9 cellular contexts compared by ENCODE assay signal in the genomic region with DNA sequence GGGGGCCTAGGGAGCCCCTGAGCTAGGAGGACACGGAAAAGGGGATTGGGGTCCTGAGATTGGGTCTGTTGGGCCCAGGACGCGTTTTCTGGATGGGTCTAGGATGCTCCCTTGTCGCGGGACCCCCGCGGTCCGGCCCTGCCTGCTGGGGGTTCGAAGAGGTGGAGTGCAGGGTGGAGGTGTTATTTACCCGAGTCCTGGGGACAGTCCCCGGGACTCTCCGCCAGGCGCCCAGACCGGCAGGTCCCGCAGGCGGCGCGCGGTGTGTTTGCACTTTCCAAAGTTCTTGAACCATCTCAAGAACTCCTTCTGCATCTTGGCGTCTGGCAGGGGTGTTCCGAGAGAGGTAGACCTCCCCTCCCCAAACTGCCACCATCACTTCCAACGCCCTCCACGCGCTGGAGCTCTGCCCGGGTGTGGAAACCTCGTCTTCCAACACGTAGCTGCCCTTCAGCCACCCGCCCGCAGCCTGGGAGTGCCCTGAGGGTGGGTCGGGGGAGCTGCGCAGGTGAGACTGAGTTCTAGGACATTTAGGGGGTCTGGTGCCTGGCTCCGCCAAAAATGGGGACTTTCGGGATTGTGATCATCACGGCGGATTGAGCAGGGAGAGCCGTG. TPM values are rescaled to one million over a fixed set of nuclear protein-coding genes. Genes with fewer than 3 reads are reported as not detected.
DNase-seq lines count a peak whose midpoint lies in the region; ATAC-seq, FAIRE-seq and TF ChIP-seq lines count a peak whose summit lies in the region.
"Had no signal": no experiment of that assay in that cellular context is flagged by ENCODE, and none has a peak within 500 bp of the region (broad histone marks: within the 10 kb centered on the region; RNA-seq: fewer than 3 reads in every experiment).

No MANE protein-coding gene starts in this region.

- ATAC-seq in HG02885 (IDR thresholded peaks at IDR 0.05; ENCODE audit: poor library complexity, unreplicated experiment) (peak; percentile 47), T-helper 17 cell (peak; percentile 49), HepG2 (peak; percentile 78), HG02970 (IDR thresholded peaks at IDR 0.05; ENCODE audit: low FRiP score, unreplicated experiment) (no peak)
- peak; percentile 72 for ATAC-seq in stimulated activated naive CD8-positive, alpha-beta T cell treated with anti-CD3 and anti-CD28 coated beads, Interleukin-15, amount 100 ng/mL, for 72 hours

- TF ChIP-seq EP300 in HepG2 (IDR thresholded peaks at IDR 0.05; ENCODE audit: low read depth in 2 of 2, low read length in 2 of 2) (no peak), HepG2 (CRISPR knock-in tag; IDR thresholded peaks at IDR 0.05; ENCODE audit: borderline replicate concordance) (no peak)

- no peaks in the 10 kb centered on the region for H3K9me3 ChIP-seq in T-helper 17 cell (ENCODE audit: control insufficient read depth, low read length, poor library complexity, severe bottlenecking)
- no peaks in the 10 kb centered on the region for H3K9me3 ChIP-seq in HepG2 (ENCODE audit: low read length)

- WGBS in HepG2 (ENCODE audit: low lambda C conversion rate) = 3% methylated on average over 16 of the region's 36 CpGs

- H3K4me3 ChIP-seq in GM12865 (ENCODE audit: low read depth, low read length) = peak overlapping the region; percentile 95
- peak overlapping the region; percentile 46 to 70 (median 53) for H3K4me3 ChIP-seq in HepG2 (replicated peaks in 1 of 3; ENCODE audit: insufficient read depth in 1 of 3, low read depth in 2 of 3, low read length in 3 of 3)

- no peaks in the 10 kb centered on the region for H3K79me2 ChIP-seq in HepG2 (ENCODE audit: insufficient read depth, low read length)

- peak; percentile 4 for TF ChIP-seq CTCF in GM12865 (IDR thresholded peaks at IDR 0.05; ENCODE audit: insufficient read depth, low read depth, low read length, missing control alignments)
- TF ChIP-seq CTCF in chondrocyte (IDR thresholded peaks at IDR 0.05) = no peak
- no peak for TF ChIP-seq CTCF in HepG2 (CRISPR knock-in tag; IDR thresholded peaks at IDR 0.05)

- no peaks in the 10 kb centered on the region for H3K36me3 ChIP-seq in HepG2 (replicated peaks in 1 of 2; ENCODE audit: control insufficient read depth in 1 of 2, insufficient read depth in 2 of 2, low read length in 2 of 2)

- H3K27ac Mint-ChIP-seq in T-helper 17 cell (peak overlapping the region; percentile 63), chondrocyte (ENCODE audit: unreplicated experiment) (peak overlapping the region; percentile 98)
- peak overlapping the region; percentile 17 to 64 for H3K27ac Mint-ChIP-seq in stimulated activated naive CD8-positive, alpha-beta T cell treated with anti-CD3 and anti-CD28 coated beads, Interleukin-15, amount 100 ng/mL, for 72 hours

- in situ Hi-C loops in HepG2 (cut with HindIII; ENCODE audit: extremely low pct_ligation_motif_present, low pct_unique_long_range_greater_than_20kb) = loop anchor here (5.0 to 10.0 kb wide), 2 partner anchors 268 to 351 kb away; no protein-coding TSS in a partner anchor

- peaks cover 2% of the 10 kb centered on the region for H3K36me3 Mint-ChIP-seq in T-helper 17 cell (ENCODE audit: low read depth)
- H3K36me3 Mint-ChIP-seq in chondrocyte (ENCODE audit: low read depth) = peaks cover 10% of the 10 kb centered on the region

- no peak for TF ChIP-seq RAD21 in HepG2 (CRISPR knock-in tag; IDR thresholded peaks at IDR 0.05)

- H3K9ac ChIP-seq in HepG2 (ENCODE audit: insufficient read depth, low read depth, low read length) = no peak overlapping the region

- peaks cover 9 to 44% of the 10 kb centered on the region in 2 experiments for H3K27me3 ChIP-seq in HepG2 (ENCODE audit: control insufficient read depth in 1 of 2, insufficient read depth in 2 of 2, low read length in 2 of 2)

- H3K4me3 Mint-ChIP-seq in T-helper 17 cell (peak overlapping the region; percentile 91), chondrocyte (ENCODE audit: unreplicated experiment) (peak overlapping the region; percentile 98)
- peak overlapping the region; percentile 86 to 95 for H3K4me3 Mint-ChIP-seq in stimulated activated naive CD8-positive, alpha-beta T cell treated with anti-CD3 and anti-CD28 coated beads, Interleukin-15, amount 100 ng/mL, for 72 hours

- no peak overlapping the region for H2AFZ ChIP-seq in HepG2 (ENCODE audit: low read length)

- POLR2A ChIA-PET in HepG2 (lab: Yijun Ruan, JAX) = no interaction called here

- no peak for TF ChIP-seq POLR2A in HepG2 (IDR thresholded peaks at IDR 0.05; ENCODE audit: insufficient read depth in 1 of 2, low read depth in 2 of 2, low read length in 2 of 2)

- H3K4me1 ChIP-seq in HepG2 (ENCODE audit: insufficient read depth, low read length) = peaks cover 21% of the 10 kb centered on the region

- H3K27me3 Mint-ChIP-seq in T-helper 17 cell = peaks cover 70% of the 10 kb centered on the region
- no peaks in the 10 kb centered on the region for H3K27me3 Mint-ChIP-seq in chondrocyte (ENCODE audit: low read depth)
- peaks cover 84% of the 10 kb centered on the region for H3K27me3 Mint-ChIP-seq in stimulated activated naive CD8-positive, alpha-beta T cell treated with anti-CD3 and anti-CD28 coated beads, Interleukin-15, amount 100 ng/mL, for 72 hours

- H3K4me2 ChIP-seq in HepG2 (ENCODE audit: low read depth, low read length) = peak overlapping the region; percentile 93

- BruUV-seq in HepG2 (replicated peaks; lab: Mats Ljungman, UMichigan) = no TSS peak

- intact Hi-C loops in HepG2 (cut with micrococcal nuclease; ENCODE audit: unreplicated experiment) = loop anchor here (5.0 to 10.0 kb wide), 3 partner anchors 279 to 388 kb away; no protein-coding TSS in a partner anchor

- FAIRE-seq in HepG2 (lab: Jason Lieb, UNC) = no peak

- CTCF ChIA-PET in HepG2 (lab: Yijun Ruan, JAX; ENCODE audit: low intra/inter-chr PET ratio, low total read pairs) = interaction anchor here (1.5 to 2.1 kb wide), 2 partner anchors 267 to 352 kb away, joined by 8 to 17 read pairs; no protein-coding TSS in a partner anchor

- H3K9me3 Mint-ChIP-seq in chondrocyte (ENCODE audit: low read depth) = no peaks in the 10 kb centered on the region
- no peaks in the 10 kb centered on the region for H3K9me3 Mint-ChIP-seq in stimulated activated naive CD8-positive, alpha-beta T cell treated with anti-CD3 and anti-CD28 coated beads, Interleukin-15, amount 100 ng/mL, for 72 hours

- no peaks in the 10 kb centered on the region for H4K20me1 ChIP-seq in HepG2 (ENCODE audit: insufficient read depth, low read length)

- H3K4me1 Mint-ChIP-seq in T-helper 17 cell (peaks cover 21% of the 10 kb centered on the region), chondrocyte (ENCODE audit: low read depth) (peaks cover 76% of the 10 kb centered on the region)
- peaks cover 27% of the 10 kb centered on the region for H3K4me1 Mint-ChIP-seq in stimulated activated naive CD8-positive, alpha-beta T cell treated with anti-CD3 and anti-CD28 coated beads, Interleukin-15, amount 100 ng/mL, for 72 hours

- peak; percentile 56 for DNase-seq in GM12865 (ENCODE audit: low read depth)
- peak in 2 of 3 donors; percentile 8 to 15 for DNase-seq in T-helper 17 cell
- no peak for DNase-seq in chondrocyte (ENCODE audit: low spot score)
- DNase-seq in HepG2 (ENCODE audit: low spot score) = no peak
- DNase-seq in stimulated activated naive CD8-positive, alpha-beta T cell treated with anti-CD3 and anti-CD28 coated beads, Interleukin-15, amount 100 ng/mL, for 72 hours = peak; percentile 47 to 54
- no peak for DNase-seq in SIG-M5 (lab: John Stamatoyannopoulos, UW)

- no peak overlapping the region for H3K27ac ChIP-seq in HepG2 (ENCODE audit: extremely low read length, insufficient read depth, low read length)

RNA-seq across cellular contexts. Expression of a gene that starts 0.6 kb away (rescaled TPM):
- total RNA-seq in T-helper 17 cell (under 1 TPM; 0.30 to 0.57 TPM), chondrocyte (230 to 297 TPM (median 296 TPM) in 3 replicates), HepG2 (2016; rRNA removed; fragmentation: Illumina TruSeq; extraction: Trizol) (not detected in 2 replicates)
- total RNA-seq in HepG2 (2016; cell fraction: cytosol; rRNA removed; fragmentation: Illumina TruSeq; extraction: Trizol; ENCODE audit: low read depth) = not detected in 2 replicates
- total RNA-seq in HepG2 (2016; cell fraction: insoluble cytoplasmic fraction; rRNA removed; fragmentation: Illumina TruSeq; extraction: Trizol) = not detected in 2 replicates
- not detected in 2 replicates for total RNA-seq in HepG2 (2016; cell fraction: membrane; rRNA removed; fragmentation: Illumina TruSeq; extraction: Trizol)
- not detected in 2 replicates for total RNA-seq in HepG2 (2016; cell fraction: nucleus; rRNA removed; fragmentation: Illumina TruSeq; extraction: Trizol)
- polyA plus RNA-seq in HepG2 (2011; rRNA removed) = 0.08 and 0.40 TPM in 2 replicates
- polyA plus RNA-seq in HepG2 (2011; cell fraction: cytosol; rRNA removed) = 0.10 and 0.36 TPM in 2 replicates
- polyA plus RNA-seq in HepG2 (2011; cell fraction: nucleus; rRNA removed) = 0.10 TPM in 1 of 2 replicates, not detected in the other
- polyA plus RNA-seq in HepG2 (2012) = 0.13 TPM in 1 of 2 replicates, not detected in the other
- not detected in 2 replicates for polyA plus RNA-seq in HepG2 (2016; cell fraction: cytosol; fragmentation: Illumina TruSeq; extraction: Trizol; ENCODE audit: low read depth)
- not detected in 2 replicates for polyA plus RNA-seq in HepG2 (2016; cell fraction: insoluble cytoplasmic fraction; fragmentation: Illumina TruSeq; extraction: Trizol; ENCODE audit: low read depth)
- not detected in 2 replicates for polyA plus RNA-seq in HepG2 (2016; cell fraction: membrane; fragmentation: Illumina TruSeq; extraction: Trizol; ENCODE audit: low read depth)
- polyA plus RNA-seq in HepG2 (2016; cell fraction: nucleus; fragmentation: Illumina TruSeq; extraction: Trizol; ENCODE audit: insufficient read depth, low read depth) = not detected in 2 replicates
- 31.2 TPM in 1 of 2 replicates, not detected in the other for polyA minus RNA-seq in HepG2 (2011; rRNA and poly(A)+ RNA removed; ENCODE audit: low replicate concordance)
- polyA minus RNA-seq in HepG2 (2011; cell fraction: cytosol; rRNA and poly(A)+ RNA removed) = not detected in 2 replicates
- not detected in 2 replicates for polyA minus RNA-seq in HepG2 (2011; cell fraction: nucleus; rRNA and poly(A)+ RNA removed)

RNA-seq across cellular contexts. Expression of a gene that starts 25.9 kb away (rescaled TPM):
- total RNA-seq in T-helper 17 cell (1 to 10 TPM in 1 of 2 donors, under 1 TPM in 1; 0.32 to 3.1 TPM), chondrocyte (82.1 to 127 TPM (median 116 TPM) in 3 replicates), HepG2 (2016; rRNA removed; fragmentation: Illumina TruSeq; extraction: Trizol) (0.09 and 0.24 TPM in 2 replicates)
- total RNA-seq in HepG2 (2016; cell fraction: cytosol; rRNA removed; fragmentation: Illumina TruSeq; extraction: Trizol; ENCODE audit: low read depth) = not detected in 2 replicates
- 0.17 and 0.24 TPM in 2 replicates for total RNA-seq in HepG2 (2016; cell fraction: insoluble cytoplasmic fraction; rRNA removed; fragmentation: Illumina TruSeq; extraction: Trizol)
- total RNA-seq in HepG2 (2016; cell fraction: membrane; rRNA removed; fragmentation: Illumina TruSeq; extraction: Trizol) = 0.21 and 0.25 TPM in 2 replicates
- total RNA-seq in HepG2 (2016; cell fraction: nucleus; rRNA removed; fragmentation: Illumina TruSeq; extraction: Trizol) = not detected in 2 replicates
- 0.18 and 0.42 TPM in 2 replicates for polyA plus RNA-seq in HepG2 (2011; rRNA removed)
- 0.13 and 0.26 TPM in 2 replicates for polyA plus RNA-seq in HepG2 (2011; cell fraction: cytosol; rRNA removed)
- polyA plus RNA-seq in HepG2 (2011; cell fraction: nucleus; rRNA removed) = 0.05 TPM in 1 of 2 replicates, not detected in the other
- 0.20 TPM in 1 of 2 replicates, not detected in the other for polyA plus RNA-seq in HepG2 (2012)
- 0.09 and 0.12 TPM in 2 replicates for polyA plus RNA-seq in HepG2 (2016; cell fraction: cytosol; fragmentation: Illumina TruSeq; extraction: Trizol; ENCODE audit: low read depth)
- polyA plus RNA-seq in HepG2 (2016; cell fraction: insoluble cytoplasmic fraction; fragmentation: Illumina TruSeq; extraction: Trizol; ENCODE audit: low read depth) = not detected in 2 replicates
- 0.28 and 0.46 TPM in 2 replicates for polyA plus RNA-seq in HepG2 (2016; cell fraction: membrane; fragmentation: Illumina TruSeq; extraction: Trizol; ENCODE audit: low read depth)
- not detected in 2 replicates for polyA plus RNA-seq in HepG2 (2016; cell fraction: nucleus; fragmentation: Illumina TruSeq; extraction: Trizol; ENCODE audit: insufficient read depth, low read depth)
- polyA minus RNA-seq in HepG2 (2011; rRNA and poly(A)+ RNA removed; ENCODE audit: low replicate concordance) = 0.04 and 22.5 TPM in 2 replicates
- 0.18 TPM in 1 of 2 replicates, not detected in the other for polyA minus RNA-seq in HepG2 (2011; cell fraction: cytosol; rRNA and poly(A)+ RNA removed)
- polyA minus RNA-seq in HepG2 (2011; cell fraction: nucleus; rRNA and poly(A)+ RNA removed) = not detected in 2 replicates
- total RNA-seq: T-helper 1 cell treated with Interleukin-12 subunit alpha and Interleukin-12 subunit beta and Interleukin-4 antibody, amounts not matched to agents 30 ng/mL and 1 ng/mL, for 36 hours had no signal

Comparison
In these comparisons a context has a peak if more than half of its experiments do, and no peak if none do; other contexts are left out.
1. DNase-seq: peak in GM12865 (single experiment), T-helper 17 cell (2 of 3) and stimulated activated naive CD8-positive, alpha-beta T cell treated with anti-CD3 and anti-CD28 coated beads, Interleukin-15, amount 100 ng/mL, for 72 hours (2 of 2); none in chondrocyte (single experiment), HepG2 (single experiment) and SIG-M5 (single experiment).
2. H3K27ac Mint-ChIP-seq: peak in every context shown above with its lines; median percentile 98 in chondrocyte; 63 in T-helper 17 cell; 40 in stimulated activated naive CD8-positive, alpha-beta T cell treated with anti-CD3 and anti-CD28 coated beads, Interleukin-15, amount 100 ng/mL, for 72 hours.
3. RNA of a gene that starts 0.6 kb away (total RNA-seq): 230 to 297 TPM in chondrocyte; 0.30 to 0.57 TPM in T-helper 17 cell and not detected in HepG2; every median in the first group is over 100 times any median in the second.
4. RNA of a gene that starts 25.9 kb away (total RNA-seq): 82.1 to 127 TPM in chondrocyte; 0.32 to 3.1 TPM in T-helper 17 cell and 0.09 to 0.25 TPM in HepG2; every median in the first group is over 10 times any median in the second.
5. Peak in every context shown above with its lines, with median percentiles within 50 percentile points of each other: H3K4me3 Mint-ChIP-seq.